In genomic region chr1:21337931-21338567, GRCh38 we compare ENCODE assay signal across 8 cellular contexts. TPM values are rescaled to one million over a fixed set of nuclear protein-coding genes. Genes with fewer than 3 reads are reported as not detected.
DNase-seq lines count a peak whose midpoint lies in the region; ATAC-seq and TF ChIP-seq lines count a peak whose summit lies in the region.

No MANE protein-coding gene starts in this region.

- H3K27me3 ChIP-seq in Panc1 (ENCODE audit: control insufficient read depth, insufficient read depth, low read length): no peaks in the 10 kb centered on the region

- in situ Hi-C loops in Panc1 (cut with HindIII; ENCODE audit: low pct_unique_long_range_greater_than_20kb, low sequenced_read_pairs): no loop called here

- H3K4me1 ChIP-seq in Panc1 (ENCODE audit: control insufficient read depth, insufficient read depth, low read length): peaks cover 87% of the 10 kb centered on the region

- intact Hi-C loops in Panc1 (cut with micrococcal nuclease; ENCODE audit: unreplicated experiment): loop anchor here (5.0 kb wide), 1 partner anchor 36 kb away; no protein-coding TSS in a partner anchor

- TF ChIP-seq CTCF in Panc1 (IDR thresholded peaks at IDR 0.05) (no peak), fibroblast of pulmonary artery (IDR thresholded peaks at IDR 0.05; ENCODE audit: low read length, missing control alignments) (no peak)

- H3K36me3 ChIP-seq in Panc1 (ENCODE audit: control insufficient read depth, insufficient read depth, low read length): no peaks in the 10 kb centered on the region

- ATAC-seq in Panc1: no peak

- H3K9me3 ChIP-seq in Panc1 (ENCODE audit: control insufficient read depth, insufficient read depth, low read depth, low read length): no peaks in the 10 kb centered on the region

- BruUV-seq in Panc1 (replicated peaks; lab: Mats Ljungman, UMichigan): no TSS peak

- POLR2A ChIA-PET in Panc1 (lab: Charles Lee): interaction anchor here (0.6 to 1.0 kb wide), 4 partner anchors 46 to 95 kb away, joined by 3 to 12 read pairs (median 4); no protein-coding TSS in a partner anchor

- CTCF ChIA-PET in Panc1 (lab: Charles Lee): interaction anchor here (0.8 to 2.5 kb wide), 6 partner anchors 13 to 83 kb away, joined by 3 to 12 read pairs (median 4); no protein-coding TSS in a partner anchor

- DNase-seq in GDM1 (lab: John Stamatoyannopoulos, UW) (peak; percentile 29), Panc1 (ENCODE audit: low read depth, low spot score) (no peak), fibroblast of pulmonary artery (ENCODE audit: low read depth) (peak; percentile 84), renal cortical epithelial cell (ENCODE audit: low read depth) (peak; percentile 63), SHP77 (lab: John Stamatoyannopoulos, UW) (no peak), cortex of kidney (lab: John Stamatoyannopoulos, UW) (no peak), KG1 (lab: John Stamatoyannopoulos, UW) (no peak)
- DNase-seq in stimulated activated CD4-positive, alpha-beta T cell treated with anti-CD3 and anti-CD28 coated beads, Interleukin-2, amount 100 ng/mL, for 24 hours: no peak

- H3K4me3 ChIP-seq in Panc1 (ENCODE audit: low read depth in 2 of 2, low read length in 2 of 2) (no peak overlapping the region), fibroblast of pulmonary artery (replicated peaks; ENCODE audit: low read depth, low read length) (no peak overlapping the region)

- H3K27ac ChIP-seq in Panc1 (ENCODE audit: low read length): peak overlapping the region; percentile 77

RNA-seq across cellular contexts. Expression of gene ECE1, which starts 47.8 kb away (rescaled TPM):
- total RNA-seq in Panc1 (2021; ENCODE audit: unreplicated experiment): 192 TPM
- 250 TPM for polyA plus RNA-seq in Panc1 (2012; ENCODE audit: insufficient read length)
- 122 and 191 TPM in 2 replicates for total RNA-seq in renal cortical epithelial cell

Comparison
In these comparisons a context has a peak if more than half of its experiments do, and no peak if none do; other contexts are left out.
1. DNase-seq: peak in GDM1 (single experiment), fibroblast of pulmonary artery (single experiment) and renal cortical epithelial cell (single experiment); none in Panc1 (single experiment), SHP77 (0 of 2), cortex of kidney (single experiment), KG1 (single experiment) and stimulated activated CD4-positive, alpha-beta T cell treated with anti-CD3 and anti-CD28 coated beads, Interleukin-2, amount 100 ng/mL, for 24 hours (0 of 2).